21 cellular contexts compared by ENCODE assay signal in genomic region chr15:34325368-34325767, GRCh38. TPM values are rescaled to one million over a fixed set of nuclear protein-coding genes. Genes with fewer than 3 reads are reported as not detected.
"Had no signal": no experiment of that assay in that cellular context is flagged by ENCODE, and none has a peak within 500 bp of the region (broad histone marks: within the 10 kb centered on the region; RNA-seq: fewer than 3 reads in every experiment).

No MANE protein-coding gene starts in this region.

- FAIRE-seq: colon, small intestine had no signal

- H3K9me3 Mint-ChIP-seq: activated T-helper 17 cell treated with anti-CD3 and anti-CD28 coated beads, Interleukin-2, amount 50 U/mL, for 72 hours; natural killer cell had no signal

- ATAC-seq: activated T-helper 17 cell treated with anti-CD3 and anti-CD28 coated beads, Interleukin-2, amount 50 U/mL, for 72 hours; left cardiac atrium; lower lobe of right lung; natural killer cell; right cardiac atrium; SK-N-SH treated with all-trans-retinoic acid at 6 μM for 48 hours; T-helper 17 cell; WTC11 had no signal

- H3K27ac Mint-ChIP-seq: activated T-helper 17 cell treated with anti-CD3 and anti-CD28 coated beads, Interleukin-2, amount 50 U/mL, for 72 hours; natural killer cell; progenitor cell of endocrine pancreas; T-helper 17 cell; WTC11 had no signal

- H3K9me3 ChIP-seq: esophagus squamous epithelium, lower lobe of right lung, upper lobe of left lung had no signal

- H3K27me3 Mint-ChIP-seq: activated T-helper 17 cell treated with anti-CD3 and anti-CD28 coated beads, Interleukin-2, amount 50 U/mL, for 72 hours; progenitor cell of endocrine pancreas; T-helper 17 cell had no signal

- H3K27me3 ChIP-seq: esophagus squamous epithelium, upper lobe of left lung had no signal

- H3K36me3 ChIP-seq: esophagus squamous epithelium, lower lobe of right lung, upper lobe of left lung had no signal

- H3K4me3 ChIP-seq: esophagus squamous epithelium, lower lobe of right lung, upper lobe of left lung had no signal

- DNase-seq: activated CD4-positive, alpha-beta T cell treated with anti-CD3 and anti-CD28 coated beads, Interleukin-2, amount 50 U/mL, for 4 hours; activated CD8-positive, alpha-beta memory T cell treated with anti-CD3 and anti-CD28 coated beads, Interleukin-2, amount 50 U/mL, for 4 hours; esophagus squamous epithelium; foreskin fibroblast; head of caudate nucleus; left cardiac atrium; lower lobe of right lung; midbrain; natural killer cell; nucleus accumbens; right cardiac atrium; small intestine; T-helper 17 cell; upper lobe of left lung had no signal

- H3K4me1 Mint-ChIP-seq: WTC11 had no signal

- H3K4me3 Mint-ChIP-seq: natural killer cell, T-helper 17 cell, WTC11 had no signal

- H3K27ac ChIP-seq: esophagus squamous epithelium, lower lobe of right lung, upper lobe of left lung had no signal

- H3K36me3 Mint-ChIP-seq: natural killer cell had no signal

- H3K4me1 ChIP-seq: lower lobe of right lung, upper lobe of left lung had no signal

RNA-seq across cellular contexts. Expression of gene NUTM1, which starts 17.7 kb away (rescaled TPM):
- total RNA-seq: activated T-helper 17 cell treated with anti-CD3 and anti-CD28 coated beads, Interleukin-2, amount 50 U/mL, for 72 hours; cardiac septum; esophagus squamous epithelium; left cardiac atrium; lower lobe of right lung; natural killer cell; progenitor cell of endocrine pancreas; right cardiac atrium; T-helper 17 cell; temporal lobe; upper lobe of left lung had no signal
- polyA plus RNA-seq: right cardiac atrium had no signal
